ENCODE assay signal across 1 cellular context in genomic region chr14:44873536-44873935, GRCh38.
TF ChIP-seq lines count a peak whose summit lies in the region.

No MANE protein-coding gene starts in this region.

TF ChIP-seq in HepG2, 621 proteins besides CTCF, POLR2A, EP300 and RAD21 (continued from another document):
- TF ChIP-seq ZNF687 (CRISPR knock-in tag; IDR thresholded peaks at IDR 0.05) (peak; percentile 35), ZMYM2 (CRISPR knock-in tag; IDR thresholded peaks at IDR 0.05) (no peak), NFRKB (IDR thresholded peaks at IDR 0.05) (no peak), ZNF557 (CRISPR knock-in tag; IDR thresholded peaks at IDR 0.05) (no peak), SAP130 (CRISPR knock-in tag; IDR thresholded peaks at IDR 0.05; ENCODE audit: low read depth) (peak; percentile 36; the same call in 1 of the 2 replicates), ATRX (CRISPR knock-in tag; IDR thresholded peaks at IDR 0.05; ENCODE audit: borderline replicate concordance) (no peak), MXD1 (CRISPR knock-in tag; IDR thresholded peaks at IDR 0.05) (no peak), ZNF530 (CRISPR knock-in tag; IDR thresholded peaks at IDR 0.05; ENCODE audit: low read depth) (no peak), SETDB1 (CRISPR knock-in tag; IDR thresholded peaks at IDR 0.05; ENCODE audit: borderline replicate concordance) (no peak), MAFK (conservative IDR thresholded peaks at IDR 0.05 in 1 of 2, IDR thresholded peaks at IDR 0.05 in 1 of 2; ENCODE audit: low read length in 2 of 2) (0 out of 4 replicates have a peak, but pooled peaks of 1 of the 2 experiments have one; percentile 8), TCF12 (IDR thresholded peaks at IDR 0.05) (no peak), TCF12 (CRISPR knock-in tag; IDR thresholded peaks at IDR 0.05) (no peak)
